Comparison of ENCODE assay signal across 1 cellular context in genomic region chr6:67916389-67916788, GRCh38.
TF ChIP-seq lines count a peak whose summit lies in the region.

No MANE protein-coding gene starts in this region.

TF ChIP-seq in GM23338, 12 proteins besides CTCF, POLR2A, EP300 and RAD21 (continued from another document):
- TF ChIP-seq ZNF462 (CRISPR knock-in tag; IDR thresholded peaks at IDR 0.05), result no peak
- TF ChIP-seq ZNF331 (CRISPR knock-in tag; IDR thresholded peaks at IDR 0.05; ENCODE audit: low read depth), result no peak
- TF ChIP-seq REST (IDR thresholded peaks at IDR 0.05; ENCODE audit: unreplicated experiment), result no peak
- no peak for TF ChIP-seq EZH2 (IDR thresholded peaks at IDR 0.05; ENCODE audit: low read depth, unreplicated experiment)
- TF ChIP-seq EZH2phosphoT487 (IDR thresholded peaks at IDR 0.05; ENCODE audit: unreplicated experiment), result no peak
- TF ChIP-seq CREB1 (CRISPR knock-in tag; IDR thresholded peaks at IDR 0.05; ENCODE audit: low read depth), result no peak
- no peak for TF ChIP-seq NANOG (IDR thresholded peaks at IDR 0.05; ENCODE audit: borderline replicate concordance)
- no peak for TF ChIP-seq POLR2AphosphoS5 (IDR thresholded peaks at IDR 0.05; ENCODE audit: low read depth)
- no peak for TF ChIP-seq JUNB (IDR thresholded peaks at IDR 0.05; ENCODE audit: unreplicated experiment)
- TF ChIP-seq ZNF114 (CRISPR knock-in tag; IDR thresholded peaks at IDR 0.05), result no peak
TF ChIP-seq in GM23338: peak in this region for 0.
